16 cellular contexts compared by ENCODE assay signal in genomic region chr18:11237066-11237465, GRCh38.
DNase-seq lines count a peak whose midpoint lies in the region; ATAC-seq, FAIRE-seq and TF ChIP-seq lines count a peak whose summit lies in the region.
"Had no signal": no experiment of that assay in that cellular context is flagged by ENCODE, and none has a peak within 500 bp of the region (broad histone marks: within the 10 kb centered on the region; RNA-seq: fewer than 3 reads in every experiment).

No MANE protein-coding gene starts in this region.

- SMC1A ChIA-PET in GM12878 (lab: Charles Lee; ENCODE audit: uncharacterized antibody, unreplicated experiment), result no interaction called here

- no peaks in the 10 kb centered on the region for H3K27me3 ChIP-seq in BLaER1 treated with 17β-estradiol and CSF1 and Interleukin-3, amounts not matched to agents 10 nM and 100 nM
- H3K27me3 ChIP-seq in GM12878 (replicated peaks in 1 of 2; ENCODE audit: control insufficient read depth in 2 of 2, insufficient read depth in 2 of 2, low read length in 1 of 2) (peaks cover 0 to 3% of the 10 kb centered on the region in 2 experiments; a peak in 1 of 4 replicates), neural progenitor cell (no peaks in the 10 kb centered on the region), H7 (ENCODE audit: control insufficient read depth, insufficient read depth, low read length) (no peaks in the 10 kb centered on the region)

- in situ Hi-C loops in GM12878 (cut with MboI), result no loop called here

- H3K4me3 ChIP-seq in BLaER1 treated with 17β-estradiol and CSF1 and Interleukin-3, amounts not matched to agents 10 nM and 100 nM, result no peak overlapping the region
- no peak overlapping the region for H3K4me3 ChIP-seq in GM12878
- no peak overlapping the region for H3K4me3 ChIP-seq in neural progenitor cell
- H3K4me3 ChIP-seq in H7 (ENCODE audit: insufficient read depth, low read depth, low read length), result no peak overlapping the region

- no peak overlapping the region for H2AFZ ChIP-seq in GM12878 (ENCODE audit: control insufficient read depth, low read depth, low read length)
- peak overlapping the region; percentile 34 for H2AFZ ChIP-seq in neural progenitor cell (replicated peaks)

- H4K20me1 ChIP-seq in BLaER1 treated with 17β-estradiol and CSF1 and Interleukin-3, amounts not matched to agents 10 nM and 100 nM, result no peaks in the 10 kb centered on the region
- H4K20me1 ChIP-seq in GM12878 (ENCODE audit: control insufficient read depth, insufficient read depth) (no peaks in the 10 kb centered on the region), neural progenitor cell (ENCODE audit: low read depth) (no peaks in the 10 kb centered on the region)

- H3K79me2 ChIP-seq in GM12878 (ENCODE audit: control insufficient read depth, insufficient read depth, low read length) (no peaks in the 10 kb centered on the region), neural progenitor cell (ENCODE audit: low read depth) (no peaks in the 10 kb centered on the region)

- H3K27ac ChIP-seq in BLaER1 treated with 17β-estradiol and CSF1 and Interleukin-3, amounts not matched to agents 10 nM and 100 nM, result peak overlapping the region in 4 of 11 experiments; percentile 35 to 72 (median 57); a peak in 7 of 22 replicates
- H3K27ac ChIP-seq in GM12878 (ENCODE audit: control insufficient read depth, insufficient read depth) (no peak overlapping the region), neural progenitor cell (no peak overlapping the region)

- peaks cover 4% of the 10 kb centered on the region for H3K9me3 Mint-ChIP-seq in neural progenitor cell

- BruUV-seq in GM12878 (replicated peaks; lab: Mats Ljungman, UMichigan), result no TSS peak

- TF ChIP-seq RAD21 in GM12878 (IDR thresholded peaks at IDR 0.05; ENCODE audit: insufficient read depth, low read depth, low read length), result no peak

- no peaks in the 10 kb centered on the region for H3K36me3 ChIP-seq in BLaER1 treated with 17β-estradiol and CSF1 and Interleukin-3, amounts not matched to agents 10 nM and 100 nM
- H3K36me3 ChIP-seq in GM12878 (ENCODE audit: control insufficient read depth in 2 of 2, insufficient read depth in 2 of 2, low read length in 1 of 2) (no peaks in the 10 kb centered on the region), neural progenitor cell (no peaks in the 10 kb centered on the region), H7 (replicated peaks; ENCODE audit: control insufficient read depth, insufficient read depth, low read length) (no peaks in the 10 kb centered on the region)

- DNase-seq in GM12878 (ENCODE audit: low read depth, low spot score) (no peak), neural progenitor cell (ENCODE audit: low spot score) (no peak), DMS153 (lab: John Stamatoyannopoulos, UW) (no peak), H7 (no peak)
- DNase-seq: C1 segment of cervical spinal cord; Calu3; CD4-positive, alpha-beta memory T cell; COR-L47; DND-41; GOT3 had no signal

- no peak overlapping the region for H3K4me3 Mint-ChIP-seq in neural progenitor cell
- H3K4me3 Mint-ChIP-seq: CD4-positive, alpha-beta memory T cell had no signal

- POLR2A ChIA-PET in GM12878 (lab: Charles Lee), result no interaction called here

- no peak for TF ChIP-seq EP300 in GM12878 (IDR thresholded peaks at IDR 0.05; ENCODE audit: borderline replicate concordance in 1 of 2, control insufficient read depth in 1 of 2, low read depth in 2 of 2, low read length in 2 of 2)

- WGBS in GM12878 (ENCODE audit: insufficient coverage, insufficient replicate concordance, low lambda C conversion rate, missing lambda C conversion rate), result 0% methylated on average over 1 of the region's 1 CpG

- no peaks in the 10 kb centered on the region for H3K4me1 Mint-ChIP-seq in neural progenitor cell
- H3K4me1 Mint-ChIP-seq: CD4-positive, alpha-beta memory T cell had no signal

- CTCF ChIA-PET in GM12878 (lab: Yijun Ruan, JAX), result interaction anchor here (1.4 kb wide), 1 partner anchor 283 kb away, joined by 4 read pairs; no protein-coding TSS in a partner anchor

- no peaks in the 10 kb centered on the region for H3K27me3 Mint-ChIP-seq in neural progenitor cell (ENCODE audit: insufficient read depth, low read depth)

- H3F3A ChIP-seq in neural progenitor cell (ENCODE audit: low read depth), result no peaks in the 10 kb centered on the region

- TF ChIP-seq CTCF in GM12878 (IDR thresholded peaks at IDR 0.05 in 2 of 3, conservative IDR thresholded peaks at IDR 0.05 in 1 of 3; ENCODE audit: control insufficient read depth in 2 of 3, extremely low read depth in 1 of 3, insufficient read depth in 1 of 3, low read depth in 3 of 3, low read length in 3 of 3), result no peak
- no peak for TF ChIP-seq CTCF in neural progenitor cell (IDR thresholded peaks at IDR 0.05)

- RAD21 ChIA-PET in GM12878 (lab: Charles Lee; ENCODE audit: unreplicated experiment), result no interaction called here

- TF ChIP-seq POLR2A in GM12878 (IDR thresholded peaks at IDR 0.05; ENCODE audit: low read depth, low read length), result no peak

- H3K9ac ChIP-seq in BLaER1 treated with 17β-estradiol and CSF1 and Interleukin-3, amounts not matched to agents 10 nM and 100 nM, result no peak overlapping the region
- H3K9ac ChIP-seq in GM12878 (ENCODE audit: control insufficient read depth, insufficient read depth, low read length), result no peak overlapping the region
- no peak overlapping the region for H3K9ac ChIP-seq in neural progenitor cell

- H3K36me3 Mint-ChIP-seq in neural progenitor cell, result no peaks in the 10 kb centered on the region
- H3K36me3 Mint-ChIP-seq: CD4-positive, alpha-beta memory T cell had no signal

- peak; percentile 83 for ATAC-seq in GM12878
- no peak for ATAC-seq in GM18867 (IDR thresholded peaks at IDR 0.05; ENCODE audit: unreplicated experiment)
- ATAC-seq: HCT116 had no signal

- no peak for FAIRE-seq in GM12878 (lab: Jason Lieb, UNC)
- FAIRE-seq: G401.6, GM18507, H54 had no signal

- H3K27ac Mint-ChIP-seq in neural progenitor cell, result no peak overlapping the region
- H3K27ac Mint-ChIP-seq: CD4-positive, alpha-beta memory T cell had no signal

- H3K4me1 ChIP-seq in BLaER1 treated with 17β-estradiol and CSF1 and Interleukin-3, amounts not matched to agents 10 nM and 100 nM, result peaks cover 7 to 26% (median 16%) of the 10 kb centered on the region in 10 experiments; a peak in 19 of 20 replicates
- H3K4me1 ChIP-seq in GM12878 (ENCODE audit: control insufficient read depth, insufficient read depth, low read length) (no peaks in the 10 kb centered on the region; the same call in 1 of the 2 replicates), neural progenitor cell (no peaks in the 10 kb centered on the region)

- intact Hi-C loops in GM12878 (cut with micrococcal nuclease; ENCODE audit: unreplicated experiment), result no loop called here

- H3K9me3 ChIP-seq in BLaER1 treated with 17β-estradiol and CSF1 and Interleukin-3, amounts not matched to agents 10 nM and 100 nM (replicated peaks in 1 of 11), result no peaks in the 10 kb centered on the region
- H3K9me3 ChIP-seq in GM12878 (replicated peaks; ENCODE audit: control insufficient read depth, insufficient read depth, low read length), result no peaks in the 10 kb centered on the region; the same call in 2 of the 3 replicates
- no peaks in the 10 kb centered on the region for H3K9me3 ChIP-seq in neural progenitor cell (ENCODE audit: low read depth)

- peak overlapping the region in 10 of 11 experiments; percentile 35 to 78 (median 62); a peak in 20 of 22 replicates for H3K4me2 ChIP-seq in BLaER1 treated with 17β-estradiol and CSF1 and Interleukin-3, amounts not matched to agents 10 nM and 100 nM
- H3K4me2 ChIP-seq in GM12878 (ENCODE audit: control insufficient read depth, insufficient read depth), result no peak overlapping the region
- no peak overlapping the region for H3K4me2 ChIP-seq in neural progenitor cell

TF ChIP-seq in GM12878, 131 proteins besides CTCF, POLR2A, EP300 and RAD21:
- TF ChIP-seq MAX (IDR thresholded peaks at IDR 0.05; ENCODE audit: low read depth, low read length) (no peak), BMI1 (IDR thresholded peaks at IDR 0.05; ENCODE audit: borderline replicate concordance) (no peak), PAX5 (IDR thresholded peaks at IDR 0.05; ENCODE audit: borderline replicate concordance, low read depth, low read length) (no peak), FOS (IDR thresholded peaks at IDR 0.05; ENCODE audit: borderline replicate concordance, extremely low read depth, insufficient read length) (no peak), TCF7 (IDR thresholded peaks at IDR 0.05; ENCODE audit: borderline replicate concordance) (no peak), RB1 (IDR thresholded peaks at IDR 0.05; ENCODE audit: borderline replicate concordance) (no peak)
TF ChIP-seq in GM12878: peak in this region for 0.

Comparison
In these comparisons a context has a peak if more than half of its experiments do, and no peak if none do; other contexts are left out.
1. H3K4me2 ChIP-seq: peak in BLaER1 treated with 17β-estradiol and CSF1 and Interleukin-3, amounts not matched to agents 10 nM and 100 nM (10 of 11); none in GM12878 (single experiment) and neural progenitor cell (single experiment).